18 cellular contexts compared by ENCODE assay signal in genomic region chrX:11499076-11500044, GRCh38.
A peak's percentile ranks its signal among the peaks of the same experiment; 100 is the strongest.
DNase-seq lines count a peak whose midpoint lies in the region; ATAC-seq and TF ChIP-seq lines count a peak whose summit lies in the region.
"Had no signal": no experiment of that assay in that cellular context is flagged by ENCODE, and none has a peak within 500 bp of the region (broad histone marks: within the 10 kb centered on the region; RNA-seq: fewer than 3 reads in every experiment).

No MANE protein-coding gene starts in this region.

- H3K4me3 Mint-ChIP-seq in nephron progenitor cell: no peak overlapping the region
- H3K4me3 Mint-ChIP-seq: activated CD4-positive, alpha-beta T cell treated with anti-CD3 and anti-CD28 coated beads, Interleukin-2, amount 10 ng/mL, durations not matched to agents 7 days and 5 days; CD4-positive, alpha-beta memory T cell; GM23338; T-helper 2 cell treated with Interferon-gamma antibody and Interleukin-4, amounts not matched to agents 5 μg/mL and 100 μg/mL, for 36 hours had no signal

- no peak overlapping the region for H3K27ac Mint-ChIP-seq in nephron progenitor cell
- H3K27ac Mint-ChIP-seq: activated CD4-positive, alpha-beta T cell treated with anti-CD3 and anti-CD28 coated beads, Interleukin-2, amount 10 ng/mL, durations not matched to agents 7 days and 5 days; CD4-positive, alpha-beta memory T cell; GM23338; T-helper 2 cell treated with Interferon-gamma antibody and Interleukin-4, amounts not matched to agents 5 μg/mL and 100 μg/mL, for 36 hours had no signal

- no peaks in the 10 kb centered on the region for H3K36me3 ChIP-seq in neuronal stem cell (replicated peaks in 1 of 2; ENCODE audit: control insufficient read depth in 2 of 2, insufficient read depth in 2 of 2, low read length in 2 of 2)
- H3K36me3 ChIP-seq: transverse colon had no signal

- no peak for TF ChIP-seq CTCF in GM12865 (IDR thresholded peaks at IDR 0.05; ENCODE audit: insufficient read depth, low read depth, low read length, missing control alignments)
- no peak for TF ChIP-seq CTCF in nephron progenitor cell (IDR thresholded peaks at IDR 0.05)

- no peaks in the 10 kb centered on the region for H3K4me1 Mint-ChIP-seq in nephron progenitor cell
- H3K4me1 Mint-ChIP-seq: activated CD4-positive, alpha-beta T cell treated with anti-CD3 and anti-CD28 coated beads, Interleukin-2, amount 10 ng/mL, durations not matched to agents 7 days and 5 days; CD4-positive, alpha-beta memory T cell; GM23338 had no signal

- H3K14ac ChIP-seq in neuronal stem cell (ENCODE audit: low read length): no peak overlapping the region

- no peak overlapping the region for H2BK15ac ChIP-seq in neuronal stem cell (ENCODE audit: low read length)

- no peak overlapping the region for H3K4me2 ChIP-seq in neuronal stem cell (ENCODE audit: insufficient read depth, low read length, poor library complexity, severe bottlenecking)
- H3K4me2 ChIP-seq: GM23338 had no signal

- no peak overlapping the region for H3K4ac ChIP-seq in neuronal stem cell (ENCODE audit: low read length)

- H2BK12ac ChIP-seq in neuronal stem cell (ENCODE audit: low read length): no peak overlapping the region

- H2BK120ac ChIP-seq in neuronal stem cell (ENCODE audit: low read depth, low read length): no peak overlapping the region

- no CpG with 5 or more reads among the region's 5 CpGs for WGBS in neuronal stem cell (ENCODE audit: extremely low coverage in 2 of 2, insufficient read length in 2 of 2, insufficient replicate concordance in 1 of 2), 2 donors

- no peak overlapping the region for H2BK5ac ChIP-seq in neuronal stem cell (ENCODE audit: low read length)

- no peak overlapping the region for H2AK5ac ChIP-seq in neuronal stem cell (ENCODE audit: low read depth, low read length)

- no peaks in the 10 kb centered on the region for H3K79me1 ChIP-seq in neuronal stem cell (ENCODE audit: low read depth, low read length)

- H3K23ac ChIP-seq in neuronal stem cell (ENCODE audit: low read depth, low read length, poor library complexity): no peak overlapping the region

- H3K27me3 Mint-ChIP-seq in nephron progenitor cell (ENCODE audit: low read depth, poor library complexity): no peaks in the 10 kb centered on the region
- H3K27me3 Mint-ChIP-seq: activated CD4-positive, alpha-beta T cell treated with anti-CD3 and anti-CD28 coated beads, Interleukin-2, amount 10 ng/mL, durations not matched to agents 7 days and 5 days had no signal

- ATAC-seq in GM19351 (IDR thresholded peaks at IDR 0.05; ENCODE audit: unreplicated experiment) (no peak), GM21717 (IDR thresholded peaks at IDR 0.05; ENCODE audit: unreplicated experiment) (no peak)
- ATAC-seq: body of pancreas, GM23338 had no signal

- peak; percentile 21 for DNase-seq in GM12865 (ENCODE audit: low read depth)
- DNase-seq in RPMI7951 (ENCODE audit: low read depth): peak; percentile 11
- DNase-seq in fibroblast of gingiva (ENCODE audit: low read depth): peak; percentile 50
- peak; percentile 71 for DNase-seq in skeletal muscle cell (ENCODE audit: low read depth)
- no peak for DNase-seq in nephron progenitor cell
- no peak for DNase-seq in neuronal stem cell (ENCODE audit: low spot score)
- DNase-seq: activated CD4-positive, alpha-beta T cell treated with anti-CD3 and anti-CD28 coated beads, Interleukin-2, amount 10 ng/mL, durations not matched to agents 7 days and 5 days; body of pancreas; CD4-positive, alpha-beta memory T cell; effector CD8-positive, alpha-beta T cell; NCI-H1694 treated with DMSO at 0.1 percent for 48 hours; NCI-H526; stimulated activated CD4-positive, alpha-beta T cell treated with anti-CD3 and anti-CD28 coated beads, Interleukin-1b, Interleukin-23, amount 100 ng/mL, for 48 hours; transverse colon had no signal

- no peak overlapping the region for H3K4me3 ChIP-seq in GM12865 (ENCODE audit: low read depth, low read length)
- H3K4me3 ChIP-seq in skeletal muscle cell (ENCODE audit: low read depth, low read length): no peak overlapping the region
- H3K4me3 ChIP-seq in neuronal stem cell (ENCODE audit: low read length in 2 of 2): no peak overlapping the region
- H3K4me3 ChIP-seq: body of pancreas, GM23338, transverse colon had no signal

- H3K27ac ChIP-seq in neuronal stem cell (replicated peaks; ENCODE audit: low read length): no peak overlapping the region
- H3K27ac ChIP-seq: body of pancreas, transverse colon had no signal

- no peak overlapping the region for H3K9ac ChIP-seq in neuronal stem cell (ENCODE audit: low read depth, low read length, poor library complexity)

- H3K9me3 ChIP-seq in neuronal stem cell (replicated peaks in 1 of 2; ENCODE audit: control insufficient read depth in 2 of 2, insufficient read depth in 1 of 2, low read depth in 1 of 2, low read length in 2 of 2): no peaks in the 10 kb centered on the region
- H3K9me3 ChIP-seq: body of pancreas, transverse colon had no signal

- no peak overlapping the region for H2AFZ ChIP-seq in neuronal stem cell (ENCODE audit: low read length)
- H2AFZ ChIP-seq: GM23338 had no signal

- no peak overlapping the region for H4K91ac ChIP-seq in neuronal stem cell (ENCODE audit: low read depth, low read length, poor library complexity)

- H4K8ac ChIP-seq in neuronal stem cell (ENCODE audit: low read depth, low read length): no peak overlapping the region

- no peak overlapping the region for H3K18ac ChIP-seq in neuronal stem cell (ENCODE audit: low read length)

- H3K4me1 ChIP-seq in neuronal stem cell (ENCODE audit: control insufficient read depth in 2 of 2, insufficient read depth in 1 of 2, low read depth in 1 of 2, low read length in 2 of 2): no peaks in the 10 kb centered on the region
- H3K4me1 ChIP-seq: body of pancreas, transverse colon had no signal

- H3K9me3 Mint-ChIP-seq in nephron progenitor cell: peaks cover 12% of the 10 kb centered on the region
- H3K9me3 Mint-ChIP-seq: activated CD4-positive, alpha-beta T cell treated with anti-CD3 and anti-CD28 coated beads, Interleukin-2, amount 10 ng/mL, durations not matched to agents 7 days and 5 days; GM23338; T-helper 2 cell treated with Interferon-gamma antibody and Interleukin-4, amounts not matched to agents 5 μg/mL and 100 μg/mL, for 36 hours had no signal

- no peaks in the 10 kb centered on the region for H3K36me3 Mint-ChIP-seq in nephron progenitor cell (ENCODE audit: low read depth)
- H3K36me3 Mint-ChIP-seq: CD4-positive, alpha-beta memory T cell had no signal

- no peaks in the 10 kb centered on the region for H3K27me3 ChIP-seq in neuronal stem cell (ENCODE audit: control insufficient read depth in 3 of 3, insufficient read depth in 3 of 3, low read depth in 1 of 3, low read length in 3 of 3)
- H3K27me3 ChIP-seq: body of pancreas, transverse colon had no signal

Comparison
In these comparisons a context has a peak if more than half of its experiments do, and no peak if none do; other contexts are left out.
1. DNase-seq: peak in GM12865 (single experiment), RPMI7951 (single experiment), fibroblast of gingiva (single experiment) and skeletal muscle cell (single experiment); none in nephron progenitor cell (single experiment) and neuronal stem cell (single experiment).